In genomic region chr3:48129921-48130320, GRCh38 we compare ENCODE assay signal across 2 cellular contexts.
TF ChIP-seq lines count a peak whose summit lies in the region.

No MANE protein-coding gene starts in this region.

TF ChIP-seq in SK-N-SH, 30 proteins besides CTCF, POLR2A, EP300 and RAD21 (continued from another document):
- TF ChIP-seq REST (IDR thresholded peaks at IDR 0.05; ENCODE audit: low read depth, low read length), result no peak
- TF ChIP-seq USF1 (IDR thresholded peaks at IDR 0.05; ENCODE audit: borderline replicate concordance, low read depth), result no peak
- no peak for TF ChIP-seq TEAD4 (IDR thresholded peaks at IDR 0.05; ENCODE audit: borderline replicate concordance, insufficient read depth)
- no peak for TF ChIP-seq CHD2 (IDR thresholded peaks at IDR 0.05; ENCODE audit: low read length, partially characterized antibody)
- TF ChIP-seq NFIC (IDR thresholded peaks at IDR 0.05; ENCODE audit: borderline replicate concordance), result no peak
- no peak for TF ChIP-seq MXI1 (IDR thresholded peaks at IDR 0.05; ENCODE audit: low read depth, low read length)
- TF ChIP-seq EZH2phosphoT487 (IDR thresholded peaks at IDR 0.05; ENCODE audit: borderline replicate concordance, low read depth), result no peak
- no peak for TF ChIP-seq MAX (IDR thresholded peaks at IDR 0.05; ENCODE audit: low read depth)
- no peak for TF ChIP-seq YY1 (IDR thresholded peaks at IDR 0.05; ENCODE audit: low read depth)
- TF ChIP-seq USF2 (IDR thresholded peaks at IDR 0.05; ENCODE audit: borderline replicate concordance, low read depth, low read length), result no peak
- no peak for TF ChIP-seq GABPA (IDR thresholded peaks at IDR 0.05; ENCODE audit: low read depth)

TF ChIP-seq in SK-N-SH treated with all-trans-retinoic acid at 6 μM for 48 hours, 23 proteins besides CTCF, POLR2A, EP300 and RAD21 (continued from another document):
- no peak for TF ChIP-seq PPARA (CRISPR knock-in tag; IDR thresholded peaks at IDR 0.05; ENCODE audit: borderline replicate concordance)
- no peak for TF ChIP-seq ZNF565 (CRISPR knock-in tag; conservative IDR thresholded peaks at IDR 0.05; ENCODE audit: low read depth)
- TF ChIP-seq CREB5 (CRISPR knock-in tag; IDR thresholded peaks at IDR 0.05; ENCODE audit: low read depth), result no peak
- TF ChIP-seq TSHZ2 (CRISPR knock-in tag; IDR thresholded peaks at IDR 0.05), result no peak
- no peak for TF ChIP-seq ISL1 (CRISPR knock-in tag; IDR thresholded peaks at IDR 0.05)
